ENCODE assay signal across 8 cellular contexts in the genomic region with DNA sequence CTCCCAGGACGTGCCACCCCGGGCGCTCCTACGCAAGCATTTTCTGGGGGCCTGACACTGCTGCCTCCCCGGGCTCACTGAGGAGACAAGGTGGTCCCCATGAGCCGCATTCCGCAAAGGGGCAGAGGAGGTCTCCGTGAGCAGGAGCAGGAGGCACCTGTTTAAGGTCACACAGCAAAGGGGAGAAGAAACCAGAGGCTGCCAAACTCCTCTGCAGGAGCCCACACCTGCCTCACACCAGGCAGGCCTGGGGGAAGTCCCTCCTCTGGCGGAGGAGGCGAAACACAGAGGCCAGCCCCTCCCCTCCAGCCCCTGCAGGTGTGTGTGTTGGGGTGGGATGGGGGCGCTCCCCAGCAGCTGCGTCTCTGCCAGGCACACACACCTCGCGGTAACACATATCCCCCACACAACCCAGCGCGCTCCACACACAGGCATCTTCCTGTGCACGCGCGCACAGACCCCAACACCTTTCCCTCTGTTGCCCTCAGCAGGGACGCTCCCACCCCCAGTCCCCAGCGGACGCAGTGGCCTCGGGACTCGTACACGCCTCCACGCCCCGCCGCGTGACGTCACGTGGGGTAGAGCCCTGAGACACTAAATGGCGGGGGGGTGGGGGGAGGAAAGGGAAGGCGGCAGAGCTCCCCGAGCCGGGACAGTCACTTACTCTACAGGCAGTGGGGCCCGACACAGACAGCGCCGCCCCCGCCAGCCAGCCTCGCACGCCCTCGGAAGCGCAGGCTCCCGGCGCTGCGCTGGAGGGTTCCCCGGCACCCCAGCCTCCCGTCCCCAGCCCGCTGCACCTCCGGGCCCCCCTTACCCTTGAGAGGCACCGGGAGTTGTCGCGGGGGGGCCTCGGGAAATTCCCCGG. TPM values are rescaled to one million over a fixed set of nuclear protein-coding genes. Genes with fewer than 3 reads are reported as not detected.
DNase-seq lines count a peak whose midpoint lies in the region; ATAC-seq and TF ChIP-seq lines count a peak whose summit lies in the region.

No MANE protein-coding gene starts in this region.

- peaks cover 0 to 10% (median 0%) of the 10 kb centered on the region in 5 experiments for H3K9me3 Mint-ChIP-seq in brain

- H3K4me1 Mint-ChIP-seq in T-helper 17 cell (peaks cover 51% of the 10 kb centered on the region), brain (peaks cover 57% of the 10 kb centered on the region)

- H3K27ac ChIP-seq in heart right ventricle (peak overlapping the region in 1 of 10 donors; percentile 40), neuronal stem cell (replicated peaks; ENCODE audit: low read length) (no peak overlapping the region), aorta (ENCODE audit: low read depth in 1 of 2, low read length in 2 of 2) (no peak overlapping the region)

- no peaks in the 10 kb centered on the region for H3K9me3 ChIP-seq in heart right ventricle
- no peaks in the 10 kb centered on the region for H3K9me3 ChIP-seq in T-helper 17 cell (ENCODE audit: control insufficient read depth, low read length, poor library complexity, severe bottlenecking)
- no peaks in the 10 kb centered on the region for H3K9me3 ChIP-seq in neuronal stem cell (replicated peaks in 1 of 2; ENCODE audit: control insufficient read depth in 2 of 2, insufficient read depth in 1 of 2, low read depth in 1 of 2, low read length in 2 of 2)
- no peaks in the 10 kb centered on the region for H3K9me3 ChIP-seq in aorta (ENCODE audit: control insufficient read depth, low read length)

- H2BK5ac ChIP-seq in neuronal stem cell (ENCODE audit: low read length), result peak overlapping the region; percentile 31

- peaks cover 0 to 31% (median 26%) of the 10 kb centered on the region in 9 donors for H3K4me1 ChIP-seq in heart right ventricle
- peaks cover 8 to 18% of the 10 kb centered on the region in 2 donors for H3K4me1 ChIP-seq in neuronal stem cell (ENCODE audit: control insufficient read depth in 2 of 2, insufficient read depth in 1 of 2, low read depth in 1 of 2, low read length in 2 of 2)
- no peaks in the 10 kb centered on the region for H3K4me1 ChIP-seq in aorta (ENCODE audit: control insufficient read depth in 1 of 2, insufficient read depth in 2 of 2, low read length in 2 of 2)

- peak overlapping the region; percentile 46 for H2AK5ac ChIP-seq in neuronal stem cell (ENCODE audit: low read depth, low read length)

- H3K27ac Mint-ChIP-seq in T-helper 17 cell, result peak overlapping the region; percentile 94
- H3K27ac Mint-ChIP-seq in brain, result peak overlapping the region in 1 of 5 experiments; percentile 27

- H3K36me3 ChIP-seq in heart right ventricle (no peaks in the 10 kb centered on the region), neuronal stem cell (replicated peaks in 1 of 2; ENCODE audit: control insufficient read depth in 2 of 2, insufficient read depth in 2 of 2, low read length in 2 of 2) (no peaks in the 10 kb centered on the region), aorta (ENCODE audit: control insufficient read depth in 1 of 2, insufficient read depth in 2 of 2, low read length in 1 of 2) (no peaks in the 10 kb centered on the region)

- TF ChIP-seq CTCF in heart right ventricle (IDR thresholded peaks at IDR 0.05) (no peak), brain (conservative IDR thresholded peaks at IDR 0.05) (no peak)

- WGBS in heart right ventricle, 2 donors, result 2 to 3% methylated on average over 53 to 54 of the region's 55 CpGs
- no CpG with 5 or more reads among the region's 55 CpGs for whole genome bisulfite sequencing in neuronal stem cell (ENCODE audit: extremely low coverage in 2 of 2, insufficient read length in 2 of 2, insufficient replicate concordance in 1 of 2), 2 donors
- WGBS in aorta, 2 donors, result 3 to 4% methylated on average over 53 to 55 of the region's 55 CpGs

- H2BK120ac ChIP-seq in neuronal stem cell (ENCODE audit: low read depth, low read length), result no peak overlapping the region

- no peak overlapping the region for H2BK12ac ChIP-seq in neuronal stem cell (ENCODE audit: low read length)

- peaks cover 24 to 100% (median 97%) of the 10 kb centered on the region in 7 donors for H3K27me3 ChIP-seq in heart right ventricle
- H3K27me3 ChIP-seq in neuronal stem cell (ENCODE audit: control insufficient read depth in 3 of 3, insufficient read depth in 3 of 3, low read depth in 1 of 3, low read length in 3 of 3), result peaks cover 30 to 97% (median 90%) of the 10 kb centered on the region in 3 experiments
- H3K27me3 ChIP-seq in aorta (ENCODE audit: control insufficient read depth in 1 of 2, insufficient read depth in 2 of 2, low read length in 1 of 2), result no peaks in the 10 kb centered on the region

- H3K4ac ChIP-seq in neuronal stem cell (ENCODE audit: low read length), result no peak overlapping the region

- H3K18ac ChIP-seq in neuronal stem cell (ENCODE audit: low read length), result peak overlapping the region; percentile 40

- ATAC-seq in heart right ventricle, result peak in 2 of 8 donors; percentile 13 to 17
- ATAC-seq in Right ventricle myocardium inferior, result no peak
- peak; percentile 59 for ATAC-seq in HG03097 (IDR thresholded peaks at IDR 0.05; ENCODE audit: low FRiP score, unreplicated experiment)
- ATAC-seq in T-helper 17 cell, result peak; percentile 84
- ATAC-seq in aorta (ENCODE audit: low FRiP score), result no peak

- peak overlapping the region; percentile 89 for H3K4me3 Mint-ChIP-seq in T-helper 17 cell
- H3K4me3 Mint-ChIP-seq in brain, result peak overlapping the region; percentile 45 to 73 (median 60)

- H2BK15ac ChIP-seq in neuronal stem cell (ENCODE audit: low read length), result no peak overlapping the region

- no peak overlapping the region for H3K14ac ChIP-seq in neuronal stem cell (ENCODE audit: low read length)

- intact Hi-C loops in heart right ventricle (cut with DNase I), result loop anchor here in 1 of 10 donors (10.0 kb wide), 1 partner anchor 275 kb away; no protein-coding TSS in a partner anchor
- intact Hi-C loops in Right ventricle myocardium inferior (cut with DNase I), result no loop called here
- intact Hi-C loops in aorta (cut with DNase I), result no loop called here

- peak overlapping the region; percentile 35 for H3K23ac ChIP-seq in neuronal stem cell (ENCODE audit: low read depth, low read length, poor library complexity)

- H3K79me1 ChIP-seq in neuronal stem cell (ENCODE audit: low read depth, low read length), result no peaks in the 10 kb centered on the region

- H3K36me3 Mint-ChIP-seq in T-helper 17 cell (ENCODE audit: low read depth) (peaks cover 2% of the 10 kb centered on the region), brain (no peaks in the 10 kb centered on the region)

- peak overlapping the region; percentile 35 for H3K4me2 ChIP-seq in neuronal stem cell (ENCODE audit: insufficient read depth, low read length, poor library complexity, severe bottlenecking)

- H3K27me3 Mint-ChIP-seq in T-helper 17 cell (peaks cover 10% of the 10 kb centered on the region), brain (peaks cover 90% of the 10 kb centered on the region)

- no peak overlapping the region for H4K91ac ChIP-seq in neuronal stem cell (ENCODE audit: low read depth, low read length, poor library complexity)

- no peak overlapping the region for H4K8ac ChIP-seq in neuronal stem cell (ENCODE audit: low read depth, low read length)

- DNase-seq in heart right ventricle (no peak), Right ventricle myocardium inferior (ENCODE audit: missing footprints) (no peak), T-helper 17 cell (peak; percentile 77 to 86 (median 82)), neuronal stem cell (ENCODE audit: low spot score) (no peak), aorta (peak; percentile 65 to 78), dermis blood vessel endothelial cell (no peak)

- no peak overlapping the region for H2AFZ ChIP-seq in neuronal stem cell (ENCODE audit: low read length)

- H3K4me3 ChIP-seq in heart right ventricle, result peak overlapping the region; percentile 3 to 39 (median 19)
- H3K4me3 ChIP-seq in neuronal stem cell (ENCODE audit: low read length in 2 of 2), result no peak overlapping the region
- H3K4me3 ChIP-seq in aorta (ENCODE audit: low read length in 2 of 2), result no peak overlapping the region

- peak overlapping the region; percentile 57 for H3K9ac ChIP-seq in neuronal stem cell (ENCODE audit: low read depth, low read length, poor library complexity)

RNA-seq across cellular contexts. Expression of a gene that starts 0.5 kb away (rescaled TPM):
- under 1 TPM in 2 of 10 donors, not detected in 8; 0.28 to 0.56 TPM for total RNA-seq in heart right ventricle
- polyA plus RNA-seq in heart right ventricle, result under 1 TPM; 0.01 to 0.07 TPM
- not detected for total RNA-seq in Right ventricle myocardium inferior
- total RNA-seq in T-helper 17 cell, result 10 to 100 TPM in 1 of 2 donors, 1 to 10 TPM in 1; 5.5 to 14.4 TPM
- 0.58 TPM for polyA plus RNA-seq in brain (ENCODE audit: insufficient read depth, low read depth, low replicate concordance)
- polyA plus RNA-seq in neuronal stem cell (2013, experiment 1 of 2), result not detected
- polyA plus RNA-seq in neuronal stem cell (2013, experiment 2 of 2), result not detected
- total RNA-seq in aorta, result not detected
- not detected for polyA plus RNA-seq in aorta
- total RNA-seq in dermis blood vessel endothelial cell, result under 0.01 and 0.05 TPM in 2 replicates

RNA-seq across cellular contexts. Expression of a gene that starts 20.5 kb away (rescaled TPM):
- 1 to 10 TPM in 3 of 10 donors, under 1 TPM in 7; 0.15 to 2.9 (median 0.67) TPM for total RNA-seq in heart right ventricle
- polyA plus RNA-seq in heart right ventricle, result 1 to 10 TPM; 1.1 to 3.0 TPM
- 2.1 TPM for total RNA-seq in Right ventricle myocardium inferior
- total RNA-seq in T-helper 17 cell, result not detected
- 0.56 TPM for polyA plus RNA-seq in brain (ENCODE audit: insufficient read depth, low read depth, low replicate concordance)
- polyA plus RNA-seq in neuronal stem cell (2013, experiment 1 of 2), result not detected
- 0.03 TPM for polyA plus RNA-seq in neuronal stem cell (2013, experiment 2 of 2)
- total RNA-seq in aorta, result 1 to 10 TPM in 1 of 2 donors, under 1 TPM in 1; 0.88 to 2.1 TPM
- polyA plus RNA-seq in aorta, result not detected
- total RNA-seq in dermis blood vessel endothelial cell, result not detected in 2 replicates

RNA-seq across cellular contexts. Expression of a gene that starts 48.5 kb away (rescaled TPM):
- total RNA-seq in heart right ventricle, result under 1 TPM in 3 of 10 donors, not detected in 7; 0.09 to 0.19 (median 0.15) TPM
- polyA plus RNA-seq in heart right ventricle, result under 1 TPM in 1 of 2 donors, not detected in 1; 0.03 TPM
- total RNA-seq in Right ventricle myocardium inferior, result not detected
- total RNA-seq in T-helper 17 cell, result not detected
- not detected for polyA plus RNA-seq in brain (ENCODE audit: insufficient read depth, low read depth, low replicate concordance)
- polyA plus RNA-seq in neuronal stem cell (2013, experiment 1 of 2), result not detected
- polyA plus RNA-seq in neuronal stem cell (2013, experiment 2 of 2), result not detected
- total RNA-seq in aorta, result 1 to 10 TPM in 1 of 2 donors, under 1 TPM in 1; 0.19 to 1.0 TPM
- polyA plus RNA-seq in aorta, result under 1 TPM; 0.13 to 0.20 TPM
- not detected in 2 replicates for total RNA-seq in dermis blood vessel endothelial cell

Comparison
In these comparisons a context has a peak if more than half of its experiments do, and no peak if none do; other contexts are left out.
1. ATAC-seq: peak in HG03097 (single experiment) and T-helper 17 cell (single experiment); none in Right ventricle myocardium inferior (single experiment) and aorta (single experiment).
2. DNase-seq: peak in T-helper 17 cell (3 of 3) and aorta (2 of 2); none in heart right ventricle (0 of 2), Right ventricle myocardium inferior (single experiment), neuronal stem cell (single experiment) and dermis blood vessel endothelial cell (single experiment).
3. H3K4me3 ChIP-seq: peak in heart right ventricle (10 of 10); none in neuronal stem cell (0 of 2) and aorta (0 of 2).